ENCODE assay signal across 1 cellular context in the genomic region with DNA sequence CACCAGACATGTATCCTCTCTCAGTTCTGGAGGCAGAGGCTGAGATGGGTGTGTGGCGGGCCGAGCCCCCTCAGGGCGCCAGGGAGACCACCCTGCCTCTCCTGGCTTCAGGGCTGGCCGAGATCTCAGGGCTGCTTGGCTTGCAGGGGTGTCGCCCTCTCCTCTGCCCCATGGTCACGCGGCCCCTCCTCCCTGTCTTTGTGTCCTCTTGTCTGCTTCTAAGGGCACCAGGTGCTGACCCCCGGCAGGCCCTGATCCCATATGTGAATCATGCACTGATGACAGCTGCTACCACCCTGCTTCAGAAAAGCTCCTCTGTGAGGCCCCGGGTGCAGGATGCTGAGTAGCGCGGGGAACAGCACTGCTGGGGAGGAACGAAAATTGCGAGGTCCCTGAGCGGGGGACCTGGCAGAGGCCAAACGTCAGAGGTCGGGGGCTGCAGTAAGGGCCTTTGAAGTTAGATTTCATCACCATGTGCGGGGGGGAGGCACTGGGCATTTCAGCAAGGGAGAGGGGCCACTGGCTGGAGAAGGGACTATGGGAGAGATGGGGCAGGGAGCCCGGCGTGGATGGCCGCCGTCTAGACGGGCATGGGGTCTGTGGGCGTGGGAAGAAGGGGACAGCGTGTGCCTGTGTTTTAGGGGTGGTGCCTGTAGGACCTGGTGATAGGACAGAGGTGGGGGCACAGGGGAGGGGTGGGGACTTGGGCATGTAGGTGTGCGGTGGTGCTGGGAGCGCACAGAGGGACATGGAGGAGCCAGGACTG.
TF ChIP-seq lines count a peak whose summit lies in the region.

No MANE protein-coding gene starts in this region.

TF ChIP-seq in SK-N-SH treated with all-trans-retinoic acid at 6 μM for 48 hours, 23 proteins besides CTCF, POLR2A, EP300 and RAD21:
- TF ChIP-seq, protein P1, sequence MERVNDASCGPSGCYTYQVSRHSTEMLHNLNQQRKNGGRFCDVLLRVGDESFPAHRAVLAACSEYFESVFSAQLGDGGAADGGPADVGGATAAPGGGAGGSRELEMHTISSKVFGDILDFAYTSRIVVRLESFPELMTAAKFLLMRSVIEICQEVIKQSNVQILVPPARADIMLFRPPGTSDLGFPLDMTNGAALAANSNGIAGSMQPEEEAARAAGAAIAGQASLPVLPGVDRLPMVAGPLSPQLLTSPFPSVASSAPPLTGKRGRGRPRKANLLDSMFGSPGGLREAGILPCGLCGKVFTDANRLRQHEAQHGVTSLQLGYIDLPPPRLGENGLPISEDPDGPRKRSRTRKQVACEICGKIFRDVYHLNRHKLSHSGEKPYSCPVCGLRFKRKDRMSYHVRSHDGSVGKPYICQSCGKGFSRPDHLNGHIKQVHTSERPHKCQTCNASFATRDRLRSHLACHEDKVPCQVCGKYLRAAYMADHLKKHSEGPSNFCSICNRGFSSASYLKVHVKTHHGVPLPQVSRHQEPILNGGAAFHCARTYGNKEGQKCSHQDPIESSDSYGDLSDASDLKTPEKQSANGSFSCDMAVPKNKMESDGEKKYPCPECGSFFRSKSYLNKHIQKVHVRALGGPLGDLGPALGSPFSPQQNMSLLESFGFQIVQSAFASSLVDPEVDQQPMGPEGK (CRISPR knock-in tag; IDR thresholded peaks at IDR 0.05; ENCODE audit: borderline replicate concordance): no peak
- TF ChIP-seq, protein P2, sequence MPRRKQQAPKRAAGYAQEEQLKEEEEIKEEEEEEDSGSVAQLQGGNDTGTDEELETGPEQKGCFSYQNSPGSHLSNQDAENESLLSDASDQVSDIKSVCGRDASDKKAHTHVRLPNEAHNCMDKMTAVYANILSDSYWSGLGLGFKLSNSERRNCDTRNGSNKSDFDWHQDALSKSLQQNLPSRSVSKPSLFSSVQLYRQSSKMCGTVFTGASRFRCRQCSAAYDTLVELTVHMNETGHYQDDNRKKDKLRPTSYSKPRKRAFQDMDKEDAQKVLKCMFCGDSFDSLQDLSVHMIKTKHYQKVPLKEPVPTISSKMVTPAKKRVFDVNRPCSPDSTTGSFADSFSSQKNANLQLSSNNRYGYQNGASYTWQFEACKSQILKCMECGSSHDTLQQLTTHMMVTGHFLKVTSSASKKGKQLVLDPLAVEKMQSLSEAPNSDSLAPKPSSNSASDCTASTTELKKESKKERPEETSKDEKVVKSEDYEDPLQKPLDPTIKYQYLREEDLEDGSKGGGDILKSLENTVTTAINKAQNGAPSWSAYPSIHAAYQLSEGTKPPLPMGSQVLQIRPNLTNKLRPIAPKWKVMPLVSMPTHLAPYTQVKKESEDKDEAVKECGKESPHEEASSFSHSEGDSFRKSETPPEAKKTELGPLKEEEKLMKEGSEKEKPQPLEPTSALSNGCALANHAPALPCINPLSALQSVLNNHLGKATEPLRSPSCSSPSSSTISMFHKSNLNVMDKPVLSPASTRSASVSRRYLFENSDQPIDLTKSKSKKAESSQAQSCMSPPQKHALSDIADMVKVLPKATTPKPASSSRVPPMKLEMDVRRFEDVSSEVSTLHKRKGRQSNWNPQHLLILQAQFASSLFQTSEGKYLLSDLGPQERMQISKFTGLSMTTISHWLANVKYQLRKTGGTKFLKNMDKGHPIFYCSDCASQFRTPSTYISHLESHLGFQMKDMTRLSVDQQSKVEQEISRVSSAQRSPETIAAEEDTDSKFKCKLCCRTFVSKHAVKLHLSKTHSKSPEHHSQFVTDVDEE (CRISPR knock-in tag; IDR thresholded peaks at IDR 0.05): no peak
- no peak for TF ChIP-seq ZFP3 (CRISPR knock-in tag; IDR thresholded peaks at IDR 0.05)
- no peak for TF ChIP-seq GLIS3 (CRISPR knock-in tag; IDR thresholded peaks at IDR 0.05)
- TF ChIP-seq ZNF70 (CRISPR knock-in tag; IDR thresholded peaks at IDR 0.05): no peak
- TF ChIP-seq PPARA (CRISPR knock-in tag; IDR thresholded peaks at IDR 0.05; ENCODE audit: borderline replicate concordance): no peak
- no peak for TF ChIP-seq TCF4 (CRISPR knock-in tag; IDR thresholded peaks at IDR 0.05; ENCODE audit: borderline replicate concordance)
- no peak for TF ChIP-seq OSR1 (CRISPR knock-in tag; IDR thresholded peaks at IDR 0.05)
- TF ChIP-seq ZNF8 (CRISPR knock-in tag; IDR thresholded peaks at IDR 0.05): no peak
- TF ChIP-seq TOX (CRISPR knock-in tag; IDR thresholded peaks at IDR 0.05; ENCODE audit: borderline replicate concordance): no peak
- no peak for TF ChIP-seq SNAI2 (CRISPR knock-in tag; IDR thresholded peaks at IDR 0.05)
- no peak for TF ChIP-seq RARB (CRISPR knock-in tag; IDR thresholded peaks at IDR 0.05)
- TF ChIP-seq, protein P3, sequence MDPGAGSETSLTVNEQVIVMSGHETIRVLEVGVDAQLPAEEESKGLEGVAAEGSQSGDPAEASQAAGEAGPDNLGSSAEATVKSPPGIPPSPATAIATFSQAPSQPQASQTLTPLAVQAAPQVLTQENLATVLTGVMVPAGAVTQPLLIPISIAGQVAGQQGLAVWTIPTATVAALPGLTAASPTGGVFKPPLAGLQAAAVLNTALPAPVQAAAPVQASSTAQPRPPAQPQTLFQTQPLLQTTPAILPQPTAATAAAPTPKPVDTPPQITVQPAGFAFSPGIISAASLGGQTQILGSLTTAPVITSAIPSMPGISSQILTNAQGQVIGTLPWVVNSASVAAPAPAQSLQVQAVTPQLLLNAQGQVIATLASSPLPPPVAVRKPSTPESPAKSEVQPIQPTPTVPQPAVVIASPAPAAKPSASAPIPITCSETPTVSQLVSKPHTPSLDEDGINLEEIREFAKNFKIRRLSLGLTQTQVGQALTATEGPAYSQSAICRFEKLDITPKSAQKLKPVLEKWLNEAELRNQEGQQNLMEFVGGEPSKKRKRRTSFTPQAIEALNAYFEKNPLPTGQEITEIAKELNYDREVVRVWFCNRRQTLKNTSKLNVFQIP (CRISPR knock-in tag; IDR thresholded peaks at IDR 0.05; ENCODE audit: borderline replicate concordance, low read depth): no peak
